Comparison of ENCODE assay signal across 18 cellular contexts in genomic region chr7:115037128-115037802, GRCh38.
DNase-seq lines count a peak whose midpoint lies in the region; ATAC-seq and TF ChIP-seq lines count a peak whose summit lies in the region.
"Had no signal": no experiment of that assay in that cellular context is flagged by ENCODE, and none has a peak within 500 bp of the region (broad histone marks: within the 10 kb centered on the region; RNA-seq: fewer than 3 reads in every experiment).

No MANE protein-coding gene starts in this region.

- no peak overlapping the region for H3K27ac ChIP-seq in upper lobe of left lung
- H3K27ac ChIP-seq: colonic mucosa, PC-9, sigmoid colon, SK-N-MC had no signal

- no peaks in the 10 kb centered on the region for H3K9me3 Mint-ChIP-seq in Calu3 (ENCODE audit: low read depth, unreplicated experiment)
- H3K9me3 Mint-ChIP-seq in T-helper 2 cell treated with Interferon-gamma antibody and Interleukin-4, amounts not matched to agents 5 μg/mL and 100 μg/mL, for 36 hours, result peaks cover 4% of the 10 kb centered on the region

- DNase-seq in Calu3 (no peak), hippocampal formation (lab: John Stamatoyannopoulos, UW) (no peak), cortex of kidney (lab: John Stamatoyannopoulos, UW) (no peak), NCI-H187 (lab: John Stamatoyannopoulos, UW) (no peak), upper lobe of left lung (no peak)
- DNase-seq in T-helper 2 cell treated with Interferon-gamma antibody and Interleukin-4, amounts not matched to agents 5 μg/mL and 100 μg/mL, for 36 hours (ENCODE audit: low spot score), result no peak
- DNase-seq: colonic mucosa; Karpas-422; kidney glomerular epithelial cell; NCI-H1694; NCI-H446 treated with DMSO at 0.1 percent for 48 hours; nucleus accumbens; sigmoid colon; stimulated activated CD4-positive, alpha-beta T cell treated with anti-CD3 and anti-CD28 coated beads, Interleukin-2, amount 100 ng/mL, for 24 hours had no signal

- 86 to 100% methylated on average over 2 of the region's 2 CpGs for WGBS in upper lobe of left lung, 2 donors

- no peaks in the 10 kb centered on the region for H3K4me1 ChIP-seq in upper lobe of left lung
- H3K4me1 ChIP-seq: colonic mucosa, sigmoid colon had no signal

- peak overlapping the region; percentile 2 for H3K27ac Mint-ChIP-seq in Calu3 (ENCODE audit: unreplicated experiment)
- peak overlapping the region; percentile 60 for H3K27ac Mint-ChIP-seq in T-helper 2 cell treated with Interferon-gamma antibody and Interleukin-4, amounts not matched to agents 5 μg/mL and 100 μg/mL, for 36 hours

- TF ChIP-seq CTCF in Calu3 (IDR thresholded peaks at IDR 0.05; ENCODE audit: unreplicated experiment), result no peak
- no peak for TF ChIP-seq CTCF in upper lobe of left lung (IDR thresholded peaks at IDR 0.05)

- peak; percentile 35 for ATAC-seq in GM18868 (IDR thresholded peaks at IDR 0.05; ENCODE audit: unreplicated experiment)
- peak; percentile 67 for ATAC-seq in HG02642 (IDR thresholded peaks at IDR 0.05; ENCODE audit: poor library complexity, unreplicated experiment)
- ATAC-seq in upper lobe of left lung (ENCODE audit: low FRiP score in 2 of 2), result no peak

- no peaks in the 10 kb centered on the region for H3K27me3 Mint-ChIP-seq in Calu3 (ENCODE audit: unreplicated experiment)
- H3K27me3 Mint-ChIP-seq in T-helper 2 cell treated with Interferon-gamma antibody and Interleukin-4, amounts not matched to agents 5 μg/mL and 100 μg/mL, for 36 hours (ENCODE audit: low read depth), result peaks cover 4% of the 10 kb centered on the region

- H3K36me3 ChIP-seq in upper lobe of left lung, result no peaks in the 10 kb centered on the region
- H3K36me3 ChIP-seq: colonic mucosa, sigmoid colon had no signal

- H3K36me3 Mint-ChIP-seq in Calu3 (ENCODE audit: insufficient read depth, unreplicated experiment), result no peaks in the 10 kb centered on the region
- peaks cover 6% of the 10 kb centered on the region for H3K36me3 Mint-ChIP-seq in T-helper 2 cell treated with Interferon-gamma antibody and Interleukin-4, amounts not matched to agents 5 μg/mL and 100 μg/mL, for 36 hours (ENCODE audit: low read depth)

- no peaks in the 10 kb centered on the region for H3K9me3 ChIP-seq in upper lobe of left lung
- H3K9me3 ChIP-seq: colonic mucosa, sigmoid colon had no signal

- TF ChIP-seq POLR2A in upper lobe of left lung (IDR thresholded peaks at IDR 0.05), result no peak

- H3K4me3 Mint-ChIP-seq in Calu3 (ENCODE audit: low read depth, unreplicated experiment), result no peak overlapping the region
- H3K4me3 Mint-ChIP-seq in T-helper 2 cell treated with Interferon-gamma antibody and Interleukin-4, amounts not matched to agents 5 μg/mL and 100 μg/mL, for 36 hours, result peak overlapping the region; percentile 45

- intact Hi-C loops in Calu3 (cut with micrococcal nuclease; ENCODE audit: unreplicated experiment), result no loop called here

- no TSS peak for BruUV-seq in Calu3 (replicated peaks; lab: Mats Ljungman, UMichigan)

- H3K27me3 ChIP-seq in upper lobe of left lung, result no peaks in the 10 kb centered on the region
- H3K27me3 ChIP-seq: colonic mucosa, sigmoid colon had no signal

- no peak for TF ChIP-seq EP300 in upper lobe of left lung (IDR thresholded peaks at IDR 0.05)

- no peak overlapping the region for H3K4me3 ChIP-seq in upper lobe of left lung
- H3K4me3 ChIP-seq: colonic mucosa, PC-9, sigmoid colon, SK-N-MC had no signal

- H3K4me1 Mint-ChIP-seq in Calu3 (ENCODE audit: low read depth, unreplicated experiment), result peaks cover 19% of the 10 kb centered on the region
- H3K4me1 Mint-ChIP-seq in T-helper 2 cell treated with Interferon-gamma antibody and Interleukin-4, amounts not matched to agents 5 μg/mL and 100 μg/mL, for 36 hours (ENCODE audit: low read depth), result peaks cover 15% of the 10 kb centered on the region

- CTCF ChIA-PET in Calu3 (lab: Charles Lee), result no interaction called here

Comparison
In these comparisons a context has a peak if more than half of its experiments do, and no peak if none do; other contexts are left out.
1. ATAC-seq: peak in GM18868 (single experiment) and HG02642 (single experiment); none in upper lobe of left lung (0 of 2).